ENCODE assay signal across 12 cellular contexts in genomic region chr11:57680552-57680874, GRCh38. TPM values are rescaled to one million over a fixed set of nuclear protein-coding genes. Genes with fewer than 3 reads are reported as not detected.
A peak's percentile ranks its signal among the peaks of the same experiment; 100 is the strongest.
DNase-seq lines count a peak whose midpoint lies in the region; ATAC-seq and TF ChIP-seq lines count a peak whose summit lies in the region.
"Had no signal": no experiment of that assay in that cellular context is flagged by ENCODE, and none has a peak within 500 bp of the region (broad histone marks: within the 10 kb centered on the region; RNA-seq: fewer than 3 reads in every experiment).

No MANE protein-coding gene starts in this region.

- intact Hi-C loops in PC-3 (cut with micrococcal nuclease), result no loop called here

- H3K27ac ChIP-seq in PC-3 (ENCODE audit: low read length) (no peak overlapping the region), subcutaneous abdominal adipose tissue (ENCODE audit: low read depth, low read length) (peak overlapping the region; percentile 38)
- H3K27ac ChIP-seq: parathyroid adenoma had no signal

- peaks cover 79% of the 10 kb centered on the region for H3K79me2 ChIP-seq in PC-3 (ENCODE audit: low read length)

- H3K36me3 Mint-ChIP-seq in activated naive CD4-positive, alpha-beta T cell treated with anti-CD3 and anti-CD28 coated beads, Interleukin-2, amount 50 U/mL, for 24 hours, result peaks cover 22% of the 10 kb centered on the region

- H3K4me1 ChIP-seq in PC-3 (ENCODE audit: insufficient read depth, low read length) (peaks cover 16% of the 10 kb centered on the region), subcutaneous abdominal adipose tissue (ENCODE audit: control insufficient read depth in 5 of 5, insufficient read depth in 5 of 5, low read length in 5 of 5) (peaks cover 0 to 19% (median 13%) of the 10 kb centered on the region in 5 donors)
- H3K4me1 ChIP-seq: parathyroid adenoma had no signal

- no TSS peak for BruUV-seq in PC-3 (replicated peaks; lab: Mats Ljungman, UMichigan)

- ATAC-seq in PC-3 (peak; percentile 35; the same call in 1 of the 2 replicates), HG03039 (IDR thresholded peaks at IDR 0.05; ENCODE audit: unreplicated experiment) (no peak), GM18519 (IDR thresholded peaks at IDR 0.05; ENCODE audit: low FRiP score, unreplicated experiment) (no peak)

- peaks cover 61% of the 10 kb centered on the region for H3K4me1 Mint-ChIP-seq in activated naive CD4-positive, alpha-beta T cell treated with anti-CD3 and anti-CD28 coated beads, Interleukin-2, amount 50 U/mL, for 24 hours

- H3K4me3 ChIP-seq in PC-3 (ENCODE audit: low read length), result no peak overlapping the region
- H3K4me3 ChIP-seq in subcutaneous abdominal adipose tissue (ENCODE audit: low read depth in 1 of 5, low read length in 5 of 5), result no peak overlapping the region

- H3K36me3 ChIP-seq in PC-3 (ENCODE audit: low read depth, low read length) (peaks cover 72% of the 10 kb centered on the region), subcutaneous abdominal adipose tissue (ENCODE audit: control insufficient read depth in 5 of 5, insufficient read depth in 5 of 5, low read length in 5 of 5) (peaks cover 18 to 55% (median 38%) of the 10 kb centered on the region in 5 donors)

- POLR2A ChIA-PET in PC-3 (lab: Charles Lee; ENCODE audit: unreplicated experiment), result no interaction called here

- H3K4me2 ChIP-seq in PC-3 (ENCODE audit: low read length), result no peak overlapping the region

- no peaks in the 10 kb centered on the region for H3K9me3 Mint-ChIP-seq in activated naive CD4-positive, alpha-beta T cell treated with anti-CD3 and anti-CD28 coated beads, Interleukin-2, amount 50 U/mL, for 24 hours
- H3K9me3 Mint-ChIP-seq: CD14-positive monocyte had no signal

- no peaks in the 10 kb centered on the region for H3K9me3 ChIP-seq in PC-3 (ENCODE audit: low read length)
- H3K9me3 ChIP-seq in subcutaneous abdominal adipose tissue (ENCODE audit: control insufficient read depth in 5 of 5, low read length in 5 of 5), result no peaks in the 10 kb centered on the region

- no peak for TF ChIP-seq CTCF in PC-3 (conservative IDR thresholded peaks at IDR 0.05; ENCODE audit: low read depth, low read length)

- H3K27me3 Mint-ChIP-seq in activated naive CD4-positive, alpha-beta T cell treated with anti-CD3 and anti-CD28 coated beads, Interleukin-2, amount 50 U/mL, for 24 hours, result no peaks in the 10 kb centered on the region

- no peak overlapping the region for H2AFZ ChIP-seq in PC-3 (ENCODE audit: low read length)
- H2AFZ ChIP-seq: parathyroid adenoma had no signal

- H3F3A ChIP-seq in PC-3 (ENCODE audit: low read length, unreplicated experiment), result no peaks in the 10 kb centered on the region

- no peak overlapping the region for H3K4me3 Mint-ChIP-seq in activated naive CD4-positive, alpha-beta T cell treated with anti-CD3 and anti-CD28 coated beads, Interleukin-2, amount 50 U/mL, for 24 hours
- H3K4me3 Mint-ChIP-seq: CD14-positive monocyte had no signal

- peak overlapping the region; percentile 4 for H3K27ac Mint-ChIP-seq in activated naive CD4-positive, alpha-beta T cell treated with anti-CD3 and anti-CD28 coated beads, Interleukin-2, amount 50 U/mL, for 24 hours

- H4K20me1 ChIP-seq in PC-3 (ENCODE audit: low read length), result peaks cover 33% of the 10 kb centered on the region

- no peaks in the 10 kb centered on the region for H3K9me2 ChIP-seq in PC-3 (replicated peaks; ENCODE audit: low read length)

- H3K9ac ChIP-seq in PC-3 (ENCODE audit: low read length), result no peak overlapping the region
- H3K9ac ChIP-seq in subcutaneous abdominal adipose tissue (ENCODE audit: low read length in 5 of 5), result peak overlapping the region in 1 of 5 donors; percentile 25
- H3K9ac ChIP-seq: parathyroid adenoma had no signal

- H3K27me3 ChIP-seq in PC-3 (ENCODE audit: low read length) (no peaks in the 10 kb centered on the region), subcutaneous abdominal adipose tissue (ENCODE audit: control insufficient read depth in 5 of 5, insufficient read depth in 4 of 5, low read length in 5 of 5) (no peaks in the 10 kb centered on the region)

- CTCF ChIA-PET in PC-3 (lab: Charles Lee), result no interaction called here

- no peak for DNase-seq in activated naive CD4-positive, alpha-beta T cell treated with Interleukin-2 at 50 U/mL for 16 hours
- peak; percentile 38 for DNase-seq in PC-3
- DNase-seq in dermis blood vessel endothelial cell, result peak; percentile 57
- no peak for DNase-seq in NCI-H510A (lab: John Stamatoyannopoulos, UW)
- DNase-seq: NCI-H1694 treated with DMSO at 0.1 percent for 48 hours, T1000 had no signal

RNA-seq across cellular contexts. Expression of gene ZDHHC5, which starts 12.6 kb away (rescaled TPM):
- total RNA-seq in PC-3 (2014; rRNA removed) (86.7 and 102 TPM in 2 replicates), dermis blood vessel endothelial cell (34.0 and 55.9 TPM in 2 replicates)

RNA-seq across cellular contexts. Expression of gene CLP1, which starts 23.0 kb away (rescaled TPM):
- 23.0 and 28.4 TPM in 2 replicates for total RNA-seq in PC-3 (2014; rRNA removed)
- 24.6 and 26.5 TPM in 2 replicates for total RNA-seq in dermis blood vessel endothelial cell

RNA-seq across cellular contexts. Expression of gene YPEL4, which starts 30.8 kb away (rescaled TPM):
- total RNA-seq in PC-3 (2014; rRNA removed) (not detected in 2 replicates), dermis blood vessel endothelial cell (0.05 TPM in 1 of 2 replicates, not detected in the other)

RNA-seq across cellular contexts. Expression of gene MED19, which starts 31.5 kb away (rescaled TPM):
- 41.8 and 42.3 TPM in 2 replicates for total RNA-seq in PC-3 (2014; rRNA removed)
- 13.1 and 17.6 TPM in 2 replicates for total RNA-seq in dermis blood vessel endothelial cell

RNA-seq across cellular contexts. Expression of gene TMX2, which starts 31.9 kb away (rescaled TPM):
- total RNA-seq in PC-3 (2014; rRNA removed) (228 and 241 TPM in 2 replicates), dermis blood vessel endothelial cell (44.8 and 71.9 TPM in 2 replicates)

Comparison
In these comparisons a context has a peak if more than half of its experiments do, and no peak if none do; other contexts are left out.
1. DNase-seq: peak in PC-3 (single experiment) and dermis blood vessel endothelial cell (single experiment); none in activated naive CD4-positive, alpha-beta T cell treated with Interleukin-2 at 50 U/mL for 16 hours (single experiment) and NCI-H510A (single experiment).